ENCODE assay signal across 20 cellular contexts in the genomic region with DNA sequence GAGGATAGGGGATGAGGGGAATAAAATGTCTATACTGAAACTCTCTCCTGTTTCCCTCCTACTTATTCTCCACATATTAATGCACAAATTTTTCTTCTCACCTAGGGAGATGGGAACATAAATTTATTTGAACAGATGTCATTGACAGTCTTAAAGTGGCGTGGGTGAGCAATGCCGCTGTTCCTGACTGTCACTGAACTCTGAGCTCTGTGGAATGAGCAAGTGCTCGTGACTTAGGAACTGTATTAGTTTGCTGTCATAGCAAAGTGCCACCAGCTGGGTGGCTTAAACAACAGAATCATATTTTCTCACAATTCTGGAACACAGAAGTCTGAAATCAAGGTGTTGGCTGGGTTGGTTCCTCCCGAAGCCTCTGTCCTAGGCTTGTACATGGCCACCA.
"Had no signal": no experiment of that assay in that cellular context is flagged by ENCODE, and none has a peak within 500 bp of the region (broad histone marks: within the 10 kb centered on the region; RNA-seq: fewer than 3 reads in every experiment).

No MANE protein-coding gene starts in this region.

- DNase-seq: activated CD4-positive, alpha-beta memory T cell treated with anti-CD3 and anti-CD28 coated beads for 36 hours; activated CD4-positive, alpha-beta T cell treated with anti-CD3 and anti-CD28 coated beads for 36 hours; activated CD8-positive, alpha-beta memory T cell treated with anti-CD3 and anti-CD28 coated beads, Interleukin-2, amount 10 ng/mL, durations not matched to agents 7 days and 5 days; activated effector memory CD4-positive, alpha-beta T cell treated with Interleukin-2 at 50 U/mL for 16 hours; activated naive CD4-positive, alpha-beta T cell treated with anti-CD3 and anti-CD28 coated beads, Interleukin-2, amount 50 U/mL, for 16 hours; activated T-cell treated with anti-CD3 and anti-CD28 coated beads, Interleukin-2, amount 50 U/mL, for 4 hours; adrenal gland; left lung; mammary epithelial cell; natural killer cell; spleen; stimulated activated naive CD8-positive, alpha-beta T cell treated with anti-CD3 and anti-CD28 coated beads, Interleukin-15, amount 100 ng/mL, for 72 hours; testis; WERI-Rb-1 had no signal

- H3K4me3 ChIP-seq: adrenal gland, breast epithelium, gastroesophageal sphincter, left lung, spleen, testis had no signal

- H3K27me3 ChIP-seq: adrenal gland, breast epithelium, gastroesophageal sphincter, left lung, spleen, testis had no signal

- H3K36me3 ChIP-seq: adrenal gland, breast epithelium, gastroesophageal sphincter, left lung had no signal

- H3K27ac ChIP-seq: adrenal gland, breast epithelium, left lung, spleen, testis, WERI-Rb-1 had no signal

- FAIRE-seq: colon, endometrium, keratinocyte, urothelium cell line had no signal

- H3K9me3 ChIP-seq: adrenal gland, breast epithelium, gastroesophageal sphincter, left lung, spleen, testis had no signal

- H3K4me1 ChIP-seq: adrenal gland, breast epithelium, testis had no signal

- ATAC-seq: activated CD4-positive, alpha-beta T cell treated with anti-CD3 and anti-CD28 coated beads for 36 hours; activated CD8-positive, alpha-beta memory T cell treated with anti-CD3 and anti-CD28 coated beads, Interleukin-2, amount 10 ng/mL, durations not matched to agents 7 days and 5 days; activated T-cell treated with anti-CD3 and anti-CD28 coated beads, Interleukin-2, amount 50 U/mL, for 4 hours; gastroesophageal sphincter; left lung; natural killer cell; stimulated activated naive CD8-positive, alpha-beta T cell treated with anti-CD3 and anti-CD28 coated beads, Interleukin-15, amount 100 ng/mL, for 72 hours had no signal
